In the genomic region with DNA sequence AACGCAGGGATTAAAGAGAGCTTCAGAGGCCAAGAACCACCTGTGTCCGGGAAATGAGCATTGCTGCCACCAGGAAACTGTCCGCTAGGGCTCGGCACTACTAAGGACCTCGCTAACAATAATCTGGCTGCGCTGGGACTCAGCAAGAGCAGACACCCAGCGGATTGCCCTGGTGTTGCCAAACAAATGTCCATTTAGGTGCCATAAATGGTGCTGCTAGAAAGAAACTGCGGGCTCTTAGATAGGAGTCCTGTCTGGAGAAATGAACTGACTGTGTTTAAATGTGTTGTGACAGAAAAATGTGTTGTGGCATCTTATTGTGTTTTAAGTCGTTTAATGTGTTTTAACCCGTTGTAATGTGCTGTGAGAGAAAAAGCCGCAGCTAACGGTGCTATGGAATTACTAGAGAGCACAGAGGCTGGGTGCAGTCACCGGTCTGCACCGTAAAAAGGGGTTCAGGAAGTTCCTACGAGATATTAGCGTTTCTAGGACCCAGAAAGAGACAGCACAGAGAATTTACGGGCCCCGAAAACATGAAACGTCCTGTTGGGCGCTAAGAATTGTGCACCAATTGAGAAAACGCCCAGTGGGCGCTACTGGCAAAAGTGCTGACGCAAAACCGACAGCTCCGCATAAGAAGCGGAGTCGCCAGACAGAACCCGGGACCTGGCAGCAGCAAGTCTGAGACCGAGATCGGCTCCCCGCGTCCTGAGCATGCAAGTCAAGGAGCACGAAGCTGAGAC, we compare ENCODE assay signal across 2 cellular contexts.
TF ChIP-seq lines count a peak whose summit lies in the region.

No MANE protein-coding gene starts in this region.

TF ChIP-seq in GM12891, 5 proteins besides CTCF, POLR2A, EP300 and RAD21:
- TF ChIP-seq SPI1 (IDR thresholded peaks at IDR 0.05; ENCODE audit: low read depth, low read length) (no peak), PAX5 (IDR thresholded peaks at IDR 0.05; ENCODE audit: insufficient read depth, low read length, severe bottlenecking) (no peak), POLR2AphosphoS5 (IDR thresholded peaks at IDR 0.05; ENCODE audit: low read depth, low read length) (0 out of 2 replicates have a peak, but pooled peaks have one; percentile 18), TAF1 (IDR thresholded peaks at IDR 0.05; ENCODE audit: low read depth, low read length) (0 out of 2 replicates have a peak, but pooled peaks have one; percentile 14), POU2F2 (IDR thresholded peaks at IDR 0.05; ENCODE audit: low read depth, low read length) (0 out of 2 replicates have a peak, but pooled peaks have one; percentile 43)

TF ChIP-seq in H1, 55 proteins besides CTCF, POLR2A, EP300 and RAD21:
- TF ChIP-seq CHD2 (IDR thresholded peaks at IDR 0.05; ENCODE audit: low read length) (no peak), SIRT6 (IDR thresholded peaks at IDR 0.05; ENCODE audit: low read length) (no peak), RFX5 (IDR thresholded peaks at IDR 0.05; ENCODE audit: borderline replicate concordance, low read depth, low read length) (no peak), CEBPB (IDR thresholded peaks at IDR 0.05; ENCODE audit: low read depth, low read length) (no peak), BCL11A (IDR thresholded peaks at IDR 0.05; ENCODE audit: low read depth in 2 of 2, low read length in 2 of 2) (no peak)
- TF ChIP-seq, protein P1, sequence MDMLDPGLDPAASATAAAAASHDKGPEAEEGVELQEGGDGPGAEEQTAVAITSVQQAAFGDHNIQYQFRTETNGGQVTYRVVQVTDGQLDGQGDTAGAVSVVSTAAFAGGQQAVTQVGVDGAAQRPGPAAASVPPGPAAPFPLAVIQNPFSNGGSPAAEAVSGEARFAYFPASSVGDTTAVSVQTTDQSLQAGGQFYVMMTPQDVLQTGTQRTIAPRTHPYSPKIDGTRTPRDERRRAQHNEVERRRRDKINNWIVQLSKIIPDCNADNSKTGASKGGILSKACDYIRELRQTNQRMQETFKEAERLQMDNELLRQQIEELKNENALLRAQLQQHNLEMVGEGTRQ (IDR thresholded peaks at IDR 0.05; ENCODE audit: low read length) = no peak
TF ChIP-seq in H1: peak in this region for 0.
